Comparison of ENCODE assay signal across 18 cellular contexts in the genomic region with DNA sequence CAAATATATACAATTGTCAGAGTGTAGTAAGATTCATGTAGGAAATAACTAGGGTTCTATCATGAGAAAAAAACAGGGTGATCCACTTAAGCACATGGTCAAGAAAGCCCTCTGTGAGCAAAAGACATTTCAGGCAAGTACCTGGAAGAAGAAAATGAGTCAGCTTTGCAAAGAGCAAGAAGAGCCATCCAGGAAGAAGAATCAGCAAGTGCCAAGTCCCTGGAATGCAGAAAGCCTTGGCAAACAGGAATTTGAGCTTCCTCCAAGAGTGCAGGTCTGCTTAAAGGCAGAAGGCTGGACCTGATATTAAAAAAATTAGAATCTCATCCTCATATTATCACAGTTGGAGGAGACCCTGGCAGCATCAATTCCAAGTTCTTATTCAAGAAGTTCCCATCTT.
DNase-seq lines count a peak whose midpoint lies in the region; FAIRE-seq and TF ChIP-seq lines count a peak whose summit lies in the region.
"Had no signal": no experiment of that assay in that cellular context is flagged by ENCODE, and none has a peak within 500 bp of the region (broad histone marks: within the 10 kb centered on the region; RNA-seq: fewer than 3 reads in every experiment).

No MANE protein-coding gene starts in this region.

- H3K4me2 ChIP-seq in keratinocyte (ENCODE audit: control insufficient read depth, extremely low read depth, insufficient read depth, low read depth, low read length) (no peak overlapping the region), mesendoderm (ENCODE audit: low read length) (no peak overlapping the region)

- no peaks in the 10 kb centered on the region for H3K27me3 ChIP-seq in keratinocyte (ENCODE audit: control insufficient read depth, extremely low read depth, insufficient read depth, low read length)
- H3K27me3 ChIP-seq in mesendoderm (ENCODE audit: insufficient read depth, low read length, poor library complexity) = no peaks in the 10 kb centered on the region
- no peaks in the 10 kb centered on the region for H3K27me3 ChIP-seq in effector memory CD4-positive, alpha-beta T cell (replicated peaks; ENCODE audit: control insufficient read depth, insufficient read depth, low read length, poor library complexity, severe bottlenecking)
- no peaks in the 10 kb centered on the region for H3K27me3 ChIP-seq in testis

- H4K20me1 ChIP-seq in keratinocyte (ENCODE audit: control insufficient read depth, extremely low read depth, insufficient read depth, low read length) = no peaks in the 10 kb centered on the region

- no peak overlapping the region for H2BK120ac ChIP-seq in mesendoderm (ENCODE audit: low read depth, low read length)

- no peak overlapping the region for H2BK15ac ChIP-seq in mesendoderm (replicated peaks; ENCODE audit: low read depth)

- dilution Hi-C loops in keratinocyte (cut with MboI; ENCODE audit: extremely low pct_ligation_motif_present, low sequenced_read_pairs) = no loop called here

- peak; percentile 89 for FAIRE-seq in keratinocyte (lab: Jason Lieb, UNC)
- FAIRE-seq: A204.1, G401.6, GM12891, GM19239 had no signal

- no peaks in the 10 kb centered on the region for H3K9me1 ChIP-seq in keratinocyte (ENCODE audit: control insufficient read depth, extremely low read depth, insufficient read depth, low read length)

- no peak overlapping the region for H3K56ac ChIP-seq in mesendoderm (ENCODE audit: low read length)

- H3K36me3 ChIP-seq in keratinocyte (ENCODE audit: control insufficient read depth in 2 of 2, extremely low read depth in 1 of 2, insufficient read depth in 2 of 2, low read length in 2 of 2) (no peaks in the 10 kb centered on the region), mesendoderm (ENCODE audit: control insufficient read depth, insufficient read depth, low read length) (no peaks in the 10 kb centered on the region), testis (ENCODE audit: low read depth, missing control alignments) (no peaks in the 10 kb centered on the region)
- no peaks in the 10 kb centered on the region for H3K36me3 ChIP-seq in effector memory CD4-positive, alpha-beta T cell (ENCODE audit: control insufficient read depth, insufficient read depth, low read length)
- H3K36me3 ChIP-seq: HAP-1 had no signal

- no peaks in the 10 kb centered on the region for H3K79me2 ChIP-seq in keratinocyte (ENCODE audit: control insufficient read depth, insufficient read depth, low read length)
- no peaks in the 10 kb centered on the region for H3K79me2 ChIP-seq in mesendoderm (ENCODE audit: control insufficient read depth, insufficient read depth, low read length)

- H3K4me3 ChIP-seq in LNCaP clone FGC (ENCODE audit: low read depth, low read length) (no peak overlapping the region), keratinocyte (ENCODE audit: control insufficient read depth in 2 of 3, extremely low read depth in 1 of 3, insufficient read depth in 2 of 3, low read depth in 1 of 3, low read length in 3 of 3) (no peak overlapping the region), mesendoderm (ENCODE audit: low read length) (no peak overlapping the region), testis (no peak overlapping the region)
- H3K4me3 ChIP-seq in effector memory CD4-positive, alpha-beta T cell (ENCODE audit: insufficient read depth, low read depth, low read length, poor library complexity, severe bottlenecking) = no peak overlapping the region
- H3K4me3 ChIP-seq: GM23248, HAP-1 had no signal

- H3K23ac ChIP-seq in mesendoderm (ENCODE audit: low read length) = no peak overlapping the region

- TF ChIP-seq CTCF in LNCaP clone FGC (IDR thresholded peaks at IDR 0.05; ENCODE audit: control insufficient read depth, extremely low read depth, insufficient read depth) = no peak
- no peak for TF ChIP-seq CTCF in keratinocyte (optimal IDR thresholded peaks at IDR 0.05 in 1 of 3, IDR thresholded peaks at IDR 0.05 in 1 of 3, conservative IDR thresholded peaks at IDR 0.05 in 1 of 3; ENCODE audit: extremely low read depth in 1 of 3, insufficient read depth in 2 of 3, low read length in 3 of 3)
- no peak for TF ChIP-seq CTCF in testis (IDR thresholded peaks at IDR 0.05)

- no peak overlapping the region for H4K8ac ChIP-seq in mesendoderm (ENCODE audit: low read depth, low read length)

- no peak overlapping the region for H3K4ac ChIP-seq in mesendoderm (ENCODE audit: low read depth, low read length)

- TF ChIP-seq POLR2A in testis (IDR thresholded peaks at IDR 0.05) = no peak

- no peak overlapping the region for H2AFZ ChIP-seq in keratinocyte (ENCODE audit: control insufficient read depth, low read length)
- H2AFZ ChIP-seq: GM23248 had no signal

- H3K4me1 ChIP-seq in keratinocyte (ENCODE audit: control insufficient read depth, extremely low read depth, insufficient read depth, low read length) = no peaks in the 10 kb centered on the region
- no peaks in the 10 kb centered on the region for H3K4me1 ChIP-seq in mesendoderm (ENCODE audit: control insufficient read depth, low read depth, low read length)
- no peaks in the 10 kb centered on the region for H3K4me1 ChIP-seq in effector memory CD4-positive, alpha-beta T cell (ENCODE audit: control insufficient read depth, insufficient read depth, low read length, poor library complexity, severe bottlenecking)
- H3K4me1 ChIP-seq in testis = no peaks in the 10 kb centered on the region
- H3K4me1 ChIP-seq: Caco-2, HAP-1 had no signal

- H3K27ac ChIP-seq in keratinocyte (ENCODE audit: control insufficient read depth, insufficient read depth, low read length) (no peak overlapping the region), mesendoderm (ENCODE audit: low read depth, low read length) (no peak overlapping the region), testis (no peak overlapping the region)
- no peak overlapping the region for H3K27ac ChIP-seq in effector memory CD4-positive, alpha-beta T cell (ENCODE audit: insufficient read depth, low read length, poor library complexity, severe bottlenecking)
- H3K27ac ChIP-seq: C4-2B, GM23248 had no signal

- H3K9me3 ChIP-seq in keratinocyte (ENCODE audit: control insufficient read depth, low read depth, low read length) (no peaks in the 10 kb centered on the region), testis (no peaks in the 10 kb centered on the region)
- H3K9me3 ChIP-seq in effector memory CD4-positive, alpha-beta T cell (ENCODE audit: control insufficient read depth, low read length) = no peaks in the 10 kb centered on the region
- H3K9me3 ChIP-seq: Caco-2, HAP-1 had no signal

- DNase-seq in HT1080 (ENCODE audit: low read depth) = peak; percentile 3
- peak; percentile 79 for DNase-seq in LNCaP clone FGC (ENCODE audit: low read depth)
- no peak for DNase-seq in keratinocyte (ENCODE audit: low read depth, low spot score)
- peak; percentile 39 for DNase-seq in mesendoderm
- DNase-seq in effector memory CD4-positive, alpha-beta T cell = no peak
- DNase-seq in AG08395 (ENCODE audit: low spot score) = no peak
- no peak for DNase-seq in testis
- DNase-seq: ACHN; AML-193; Caco-2; CD4-positive, alpha-beta T cell; GM23248 had no signal

- H2BK5ac ChIP-seq in mesendoderm (ENCODE audit: low read length) = no peak overlapping the region

- no peaks in the 10 kb centered on the region for H3K79me1 ChIP-seq in mesendoderm (ENCODE audit: low read length)

- H2AK5ac ChIP-seq in mesendoderm (ENCODE audit: low read length) = no peak overlapping the region

- H3K18ac ChIP-seq in mesendoderm (ENCODE audit: low read length) = no peak overlapping the region

- intact Hi-C loops in testis (cut with DNase I; ENCODE audit: low total_unique reads) = no loop called here

- no peak overlapping the region for H4K5ac ChIP-seq in mesendoderm (ENCODE audit: low read length)

- H3K9ac ChIP-seq in keratinocyte (ENCODE audit: control insufficient read depth, extremely low read depth, insufficient read depth, low read length) (no peak overlapping the region), mesendoderm (ENCODE audit: low read length) (no peak overlapping the region)
- H3K9ac ChIP-seq: GM23248 had no signal

Comparison
In these comparisons a context has a peak if more than half of its experiments do, and no peak if none do; other contexts are left out.
1. DNase-seq: peak in HT1080 (single experiment), LNCaP clone FGC (single experiment) and mesendoderm (single experiment); none in keratinocyte (single experiment), effector memory CD4-positive, alpha-beta T cell (0 of 3), AG08395 (single experiment) and testis (single experiment).